8 cellular contexts compared by ENCODE assay signal in genomic region chr4:173167793-173168395, GRCh38. TPM values are rescaled to one million over a fixed set of nuclear protein-coding genes. Genes with fewer than 3 reads are reported as not detected.
DNase-seq lines count a peak whose midpoint lies in the region; ATAC-seq and TF ChIP-seq lines count a peak whose summit lies in the region.

No MANE protein-coding gene starts in this region.

- H3K4me3 ChIP-seq in fibroblast of pulmonary artery (replicated peaks; ENCODE audit: low read depth, low read length) (peak overlapping the region; percentile 86), neural cell (ENCODE audit: low read length) (peak overlapping the region; percentile 76)

- peak overlapping the region; percentile 85 for H3K4me2 ChIP-seq in neural cell (ENCODE audit: low read length)

- peak overlapping the region; percentile 41 for H2AFZ ChIP-seq in neural cell (ENCODE audit: low read depth, low read length)

- H3K36me3 ChIP-seq in neural cell (ENCODE audit: insufficient read depth, low read length), result no peaks in the 10 kb centered on the region

- ATAC-seq in HG02885 (IDR thresholded peaks at IDR 0.05; ENCODE audit: poor library complexity, unreplicated experiment), result peak; percentile 11

- H3K9me2 ChIP-seq in neural cell (ENCODE audit: insufficient read depth, low read length), result no peaks in the 10 kb centered on the region

- no peaks in the 10 kb centered on the region for H3F3A ChIP-seq in neural cell (ENCODE audit: insufficient read depth, low read length, poor library complexity, severe bottlenecking)

- H3K9me3 ChIP-seq in neural cell (ENCODE audit: low read length), result no peaks in the 10 kb centered on the region

- H4K20me1 ChIP-seq in neural cell (ENCODE audit: insufficient read depth), result no peaks in the 10 kb centered on the region

- TF ChIP-seq CTCF in fibroblast of pulmonary artery (IDR thresholded peaks at IDR 0.05; ENCODE audit: low read length, missing control alignments) (no peak), neural cell (IDR thresholded peaks at IDR 0.05; ENCODE audit: poor library complexity, severe bottlenecking) (no peak)

- TF ChIP-seq POLR2A in GM10847 (IDR thresholded peaks at IDR 0.05; ENCODE audit: extremely low read depth, insufficient read length), result peak; percentile 45

- H3K27me3 ChIP-seq in neural cell (ENCODE audit: insufficient read depth, low read depth, low read length), result no peaks in the 10 kb centered on the region

- peak overlapping the region; percentile 55 for H3K27ac ChIP-seq in neural cell (ENCODE audit: low read length)

- TF ChIP-seq EP300 in neural cell (conservative IDR thresholded peaks at IDR 0.05; ENCODE audit: poor library complexity, severe bottlenecking), result no peak

- TF ChIP-seq RAD21 in neural cell (conservative IDR thresholded peaks at IDR 0.05), result no peak

- H3K79me2 ChIP-seq in neural cell (replicated peaks; ENCODE audit: insufficient read depth, low read length), result peaks cover 23% of the 10 kb centered on the region

- DNase-seq in A172 (ENCODE audit: low spot score) (peak; percentile 42), NCI-H446 treated with DMSO at 0.1 percent for 48 hours (lab: John Stamatoyannopoulos, UW) (peak; percentile 53), activated T-helper 1 cell treated with Interleukin-2 at 50 U/mL for 16 hours (ENCODE audit: low read depth) (peak; percentile 4), fibroblast of pulmonary artery (ENCODE audit: low read depth) (no peak), NCI-H226 (no peak)

- peak overlapping the region; percentile 67 for H3K9ac ChIP-seq in neural cell (ENCODE audit: low read length)

TF ChIP-seq in neural cell, 6 proteins besides CTCF, POLR2A, EP300 and RAD21:
- TF ChIP-seq REST (IDR thresholded peaks at IDR 0.05; ENCODE audit: borderline replicate concordance) (no peak), SMC3 (conservative IDR thresholded peaks at IDR 0.05; ENCODE audit: poor library complexity) (peak; percentile 33), MXI1 (conservative IDR thresholded peaks at IDR 0.05; ENCODE audit: poor library complexity, severe bottlenecking) (peak; percentile 94), POLR2AphosphoS5 (IDR thresholded peaks at IDR 0.05) (no peak), EZH2 (IDR thresholded peaks at IDR 0.05; ENCODE audit: borderline replicate concordance, insufficient read depth, low read length, poor library complexity, severe bottlenecking) (no peak), TAF1 (IDR thresholded peaks at IDR 0.05; ENCODE audit: low read depth) (no peak)

RNA-seq across cellular contexts. Expression of gene GALNT7, which starts 0.7 kb away (rescaled TPM):
- total RNA-seq in A172 (2014; rRNA removed; shearing (Covaris generic)), result 43.2 and 48.9 TPM in 2 replicates
- 14.9 and 15.0 TPM in 2 replicates for polyA plus RNA-seq in neural cell
- 24.3 and 31.8 TPM in 2 replicates for polyA minus RNA-seq in neural cell

Comparison
In these comparisons a context has a peak if more than half of its experiments do, and no peak if none do; other contexts are left out.
1. DNase-seq: peak in A172 (single experiment), NCI-H446 treated with DMSO at 0.1 percent for 48 hours (single experiment) and activated T-helper 1 cell treated with Interleukin-2 at 50 U/mL for 16 hours (single experiment); none in fibroblast of pulmonary artery (single experiment) and NCI-H226 (single experiment).